1 cellular context compared by ENCODE assay signal in the genomic region with DNA sequence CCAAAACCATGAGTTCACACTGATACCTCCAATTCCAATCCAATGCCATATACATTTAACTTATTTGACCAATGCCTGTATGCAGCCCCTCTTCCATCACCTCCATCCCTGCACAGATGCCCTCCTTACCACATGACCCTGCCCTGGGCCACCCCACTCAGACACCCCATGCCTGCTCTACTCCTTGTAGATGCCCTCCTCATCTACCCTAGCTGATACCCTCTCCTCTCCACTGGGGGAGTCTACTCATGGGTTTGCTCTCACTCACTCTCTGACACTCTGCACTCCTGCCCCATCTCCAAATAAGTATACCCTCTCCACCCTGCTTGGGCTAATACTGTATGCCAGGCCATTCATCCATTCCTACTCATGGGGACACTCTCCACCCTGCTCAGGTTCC.
TF ChIP-seq lines count a peak whose summit lies in the region.

No MANE protein-coding gene starts in this region.

TF ChIP-seq in HCT116, 20 proteins besides CTCF, POLR2A, EP300 and RAD21 (continued from another document):
- TF ChIP-seq ZBTB33 (IDR thresholded peaks at IDR 0.05; ENCODE audit: extremely low read depth, insufficient replicate concordance, low read length) = no peak
- TF ChIP-seq ZFX (IDR thresholded peaks at IDR 0.05) = no peak
- no peak for TF ChIP-seq POLR2AphosphoS5 (IDR thresholded peaks at IDR 0.05; ENCODE audit: low read depth, low read length)
- TF ChIP-seq YY1 (IDR thresholded peaks at IDR 0.05; ENCODE audit: extremely low read depth, insufficient replicate concordance, low read depth, low read length) = no peak
TF ChIP-seq in HCT116: peak in this region for 0.
